In the genomic region with DNA sequence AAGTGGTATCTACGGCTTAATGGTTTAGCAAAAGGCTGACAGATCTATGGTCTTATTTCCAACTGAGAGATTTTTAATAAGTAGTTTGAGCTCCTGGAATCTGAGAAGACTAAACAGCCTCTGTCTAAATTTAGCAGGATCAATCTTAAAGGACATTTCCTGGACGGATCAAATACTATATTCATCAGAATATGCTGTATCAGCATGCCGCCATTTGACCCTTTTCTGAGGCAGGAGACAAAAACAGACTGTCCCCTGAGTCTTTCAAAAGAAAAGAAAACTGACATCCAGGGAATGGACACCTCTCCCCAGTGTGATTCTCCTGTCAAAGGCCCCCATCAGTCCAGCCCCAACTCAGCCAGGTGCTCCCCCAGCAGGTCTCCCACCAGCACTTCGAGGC, we compare ENCODE assay signal across 18 cellular contexts.
"Had no signal": no experiment of that assay in that cellular context is flagged by ENCODE, and none has a peak within 500 bp of the region (broad histone marks: within the 10 kb centered on the region; RNA-seq: fewer than 3 reads in every experiment).

No MANE protein-coding gene starts in this region.

- DNase-seq: Karpas-422, KG1, MM.1S, NCI-H1092 treated with DMSO at 0.1 percent for 48 hours, NCI-H1436, NCI-H187, NCI-H2029, NCI-H2081 treated with DMSO at 0.1 percent for 48 hours, NCI-H2171, NCI-H226, NCI-H446, NCI-H510A, NCI-H524 treated with DMSO at 0.1 percent for 48 hours, NCI-H774, PC-3, SHP77 had no signal

- ATAC-seq: Panc1, PC-3 had no signal

- H3K27ac ChIP-seq: RWPE1 had no signal
